Comparison of ENCODE assay signal across 13 cellular contexts in the genomic region with DNA sequence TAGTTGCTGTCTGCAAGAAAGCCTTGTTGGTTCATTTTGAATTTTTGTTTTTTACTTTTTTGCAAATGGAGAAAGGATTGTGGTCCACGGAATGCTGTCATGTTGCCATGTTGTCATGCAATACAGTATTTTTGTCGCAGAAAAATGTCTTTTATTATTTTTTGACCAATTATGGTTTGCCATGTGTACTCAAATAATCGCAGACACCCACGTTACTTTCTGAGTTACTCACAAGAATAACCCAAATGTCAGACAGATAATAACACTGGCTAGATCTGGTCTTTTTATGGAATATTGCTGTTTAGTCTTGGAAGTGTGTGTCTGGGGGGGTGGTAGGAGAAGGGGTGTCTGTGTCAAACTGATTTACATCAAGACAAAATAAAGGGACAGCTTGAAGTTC.
DNase-seq lines count a peak whose midpoint lies in the region; ATAC-seq and TF ChIP-seq lines count a peak whose summit lies in the region.
"Had no signal": no experiment of that assay in that cellular context is flagged by ENCODE, and none has a peak within 500 bp of the region (broad histone marks: within the 10 kb centered on the region; RNA-seq: fewer than 3 reads in every experiment).

No MANE protein-coding gene starts in this region.

- H3K27ac Mint-ChIP-seq in activated CD4-positive, alpha-beta T cell treated with anti-CD3 and anti-CD28 coated beads for 36 hours = no peak overlapping the region
- H3K27ac Mint-ChIP-seq: activated B cell treated with CpG ODN at 0.5 μM for 24 hours had no signal

- no peaks in the 10 kb centered on the region for H3K27me3 ChIP-seq in BJ (ENCODE audit: control insufficient read depth, insufficient read depth, low read length)
- no peaks in the 10 kb centered on the region for H3K27me3 ChIP-seq in ascending aorta
- H3K27me3 ChIP-seq in gastrocnemius medialis = no peaks in the 10 kb centered on the region

- DNase-seq in BJ (ENCODE audit: low read depth) = no peak
- no peak for DNase-seq in ascending aorta (ENCODE audit: low spot score in 2 of 2)
- peak; percentile 61 for DNase-seq in fibroblast of villous mesenchyme (ENCODE audit: low read depth)
- no peak for DNase-seq in gastrocnemius medialis
- DNase-seq in activated CD8-positive, alpha-beta memory T cell treated with anti-CD3 and anti-CD28 coated beads for 24 hours = no peak
- no peak for DNase-seq in posterior cingulate gyrus
- DNase-seq in activated CD4-positive, alpha-beta T cell treated with anti-CD3 and anti-CD28 coated beads for 36 hours = no peak
- no peak for DNase-seq in kidney glomerular epithelial cell (lab: John Stamatoyannopoulos, UW)
- DNase-seq: activated B cell treated with CpG ODN at 0.5 μM for 24 hours; activated T-cell treated with anti-CD3 and anti-CD28 coated beads, Interleukin-2, amount 50 U/mL, for 1 hour; amniotic stem cell; DND-41; NCI-H146 had no signal

- peaks cover 7% of the 10 kb centered on the region for H3K27me3 Mint-ChIP-seq in activated CD4-positive, alpha-beta T cell treated with anti-CD3 and anti-CD28 coated beads for 36 hours
- H3K27me3 Mint-ChIP-seq: activated B cell treated with CpG ODN at 0.5 μM for 24 hours had no signal

- H3K36me3 ChIP-seq in BJ (ENCODE audit: control insufficient read depth, insufficient read depth, low read length) (no peaks in the 10 kb centered on the region), ascending aorta (no peaks in the 10 kb centered on the region), gastrocnemius medialis (no peaks in the 10 kb centered on the region)

- H3K36me3 Mint-ChIP-seq in activated CD4-positive, alpha-beta T cell treated with anti-CD3 and anti-CD28 coated beads for 36 hours (ENCODE audit: low read depth) = no peaks in the 10 kb centered on the region

- TF ChIP-seq CTCF in BJ (IDR thresholded peaks at IDR 0.05; ENCODE audit: insufficient read depth, low read depth, low read length) (no peak), ascending aorta (IDR thresholded peaks at IDR 0.05) (no peak), fibroblast of villous mesenchyme (IDR thresholded peaks at IDR 0.05; ENCODE audit: insufficient read depth, low read depth, low read length) (no peak), gastrocnemius medialis (IDR thresholded peaks at IDR 0.05 in 4 of 5, conservative IDR thresholded peaks at IDR 0.05 in 1 of 5) (no peak)

- H3K27ac ChIP-seq in ascending aorta (peak overlapping the region; percentile 88 to 92), gastrocnemius medialis (peak overlapping the region; percentile 78 to 90 (median 86))

- intact Hi-C loops in ascending aorta (cut with DNase I) = loop anchor here (2.0 to 10.0 kb wide), 4 partner anchors 67 to 229 kb away; no protein-coding TSS in a partner anchor
- intact Hi-C loops in gastrocnemius medialis (cut with DNase I; ENCODE audit: low total_unique reads) = loop anchor here (5.0 to 10.0 kb wide), 3 partner anchors 188 to 459 kb away; partner anchors contain the start of genes FAM98A and LTBP1
- intact Hi-C loops in posterior cingulate gyrus (cut with DNase I) = no loop called here
- intact Hi-C loops in activated CD4-positive, alpha-beta T cell treated with anti-CD3 and anti-CD28 coated beads for 36 hours (cut with DNase I, micrococcal nuclease) = no loop called here

- ATAC-seq in gastrocnemius medialis = no peak
- no peak for ATAC-seq in activated CD4-positive, alpha-beta T cell treated with anti-CD3 and anti-CD28 coated beads for 36 hours

- no peaks in the 10 kb centered on the region for H3K4me1 Mint-ChIP-seq in activated CD4-positive, alpha-beta T cell treated with anti-CD3 and anti-CD28 coated beads for 36 hours
- H3K4me1 Mint-ChIP-seq: activated B cell treated with CpG ODN at 0.5 μM for 24 hours had no signal

- in situ Hi-C loops in gastrocnemius medialis (cut with MboI; ENCODE audit: low sequenced_read_pairs in 4 of 4) = no loop called here

- H3K4me3 ChIP-seq in BJ (ENCODE audit: low read depth, low read length) (peak overlapping the region; percentile 47), ascending aorta (peak overlapping the region; percentile 62 to 73), fibroblast of villous mesenchyme (ENCODE audit: low read depth, low read length) (peak overlapping the region; percentile 67), gastrocnemius medialis (peak overlapping the region; percentile 53 to 65 (median 58))

- no peaks in the 10 kb centered on the region for H3K9me3 Mint-ChIP-seq in activated CD4-positive, alpha-beta T cell treated with anti-CD3 and anti-CD28 coated beads for 36 hours (ENCODE audit: low read depth)
- H3K9me3 Mint-ChIP-seq: activated B cell treated with CpG ODN at 0.5 μM for 24 hours had no signal

- no peak for TF ChIP-seq POLR2A in gastrocnemius medialis (IDR thresholded peaks at IDR 0.05)

- H3K9me3 ChIP-seq in ascending aorta (no peaks in the 10 kb centered on the region), gastrocnemius medialis (no peaks in the 10 kb centered on the region)

- no peak overlapping the region for H3K4me3 Mint-ChIP-seq in activated CD4-positive, alpha-beta T cell treated with anti-CD3 and anti-CD28 coated beads for 36 hours
- H3K4me3 Mint-ChIP-seq: activated B cell treated with CpG ODN at 0.5 μM for 24 hours had no signal

- H3K4me1 ChIP-seq in ascending aorta (peaks cover 6 to 46% of the 10 kb centered on the region in 2 donors), gastrocnemius medialis (peaks cover 17 to 41% of the 10 kb centered on the region in 2 donors)

- CTCF ChIA-PET in BJ (lab: Yijun Ruan, JAX) = no interaction called here
- CTCF ChIA-PET in activated CD4-positive, alpha-beta T cell treated with anti-CD3 and anti-CD28 coated beads for 36 hours (lab: Charles Lee) = no interaction called here

- POLR2A ChIA-PET in BJ (lab: Charles Lee) = no interaction called here
- POLR2A ChIA-PET in activated CD4-positive, alpha-beta T cell treated with anti-CD3 and anti-CD28 coated beads for 36 hours (lab: Charles Lee) = no interaction called here

Comparison
In these comparisons a context has a peak if more than half of its experiments do, and no peak if none do; other contexts are left out.
1. intact Hi-C loops: an anchor here in ascending aorta (2.0 to 10.0 kb wide) and gastrocnemius medialis (5.0 to 10.0 kb wide); none called in posterior cingulate gyrus and activated CD4-positive, alpha-beta T cell treated with anti-CD3 and anti-CD28 coated beads for 36 hours.